Comparison of ENCODE assay signal across 1 cellular context in genomic region chr12:22372277-22372837, GRCh38.
TF ChIP-seq lines count a peak whose summit lies in the region.

No MANE protein-coding gene starts in this region.

TF ChIP-seq in GM23338, 12 proteins besides CTCF, POLR2A, EP300 and RAD21 (continued from another document):
- TF ChIP-seq EZH2phosphoT487 (IDR thresholded peaks at IDR 0.05; ENCODE audit: unreplicated experiment) (no peak), NANOG (IDR thresholded peaks at IDR 0.05; ENCODE audit: borderline replicate concordance) (no peak), JUNB (IDR thresholded peaks at IDR 0.05; ENCODE audit: unreplicated experiment) (no peak), POLR2AphosphoS5 (IDR thresholded peaks at IDR 0.05; ENCODE audit: low read depth) (no peak), ZNF331 (CRISPR knock-in tag; IDR thresholded peaks at IDR 0.05; ENCODE audit: low read depth) (no peak), STAT1 (IDR thresholded peaks at IDR 0.05; ENCODE audit: unreplicated experiment) (no peak)
